In the genomic region with DNA sequence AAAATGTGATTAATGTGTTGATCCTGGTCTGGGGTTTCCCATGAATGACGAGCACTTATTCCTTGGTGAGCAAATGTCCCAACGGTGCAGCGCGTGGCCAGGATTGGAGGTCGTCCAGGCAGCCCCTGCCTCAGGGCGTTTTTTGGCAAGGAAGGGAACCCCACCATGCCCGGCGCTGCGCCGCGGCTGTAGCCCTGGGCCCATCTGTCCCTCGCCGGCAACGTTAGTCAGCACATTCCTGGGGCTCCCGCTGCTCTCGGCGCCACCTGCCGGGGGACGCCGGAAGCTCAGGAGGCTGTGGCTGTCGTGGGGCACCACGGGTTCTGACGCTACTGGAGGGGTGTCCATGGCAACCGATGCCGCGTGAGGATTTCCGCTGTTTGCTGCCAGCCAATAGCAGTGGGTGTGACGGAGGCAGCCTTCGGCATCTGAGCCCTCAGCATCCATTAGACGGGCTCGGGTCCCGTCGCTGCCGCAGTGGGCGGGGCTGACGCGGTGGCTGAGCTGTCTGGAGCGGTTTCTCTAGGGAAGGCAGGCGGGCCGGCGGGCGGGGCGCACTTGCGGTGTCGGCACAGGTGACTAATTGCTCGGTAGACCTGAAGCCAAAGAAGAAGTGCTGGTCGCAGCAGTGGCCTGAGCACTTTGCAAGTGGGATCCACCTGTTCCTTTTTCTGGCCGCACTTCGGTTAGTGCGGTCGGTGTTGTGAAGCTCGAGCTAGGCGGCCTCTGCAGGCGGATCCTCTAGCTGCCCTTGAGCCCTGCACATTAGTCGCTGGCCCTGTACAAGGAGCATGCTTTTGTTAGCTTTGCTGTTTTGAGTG, we compare ENCODE assay signal across 1 cellular context.
A peak's percentile ranks its signal among the peaks of the same experiment; 100 is the strongest.
TF ChIP-seq lines count a peak whose summit lies in the region.

No MANE protein-coding gene starts in this region.

TF ChIP-seq in WTC11, 78 proteins besides CTCF, POLR2A, EP300 and RAD21 (continued from another document):
- no peak for TF ChIP-seq ATF6 (CRISPR knock-in tag; IDR thresholded peaks at IDR 0.05)
- no peak for TF ChIP-seq NR1H2 (CRISPR knock-in tag; IDR thresholded peaks at IDR 0.05)
- no peak for TF ChIP-seq NR2C2 (CRISPR knock-in tag; IDR thresholded peaks at IDR 0.05)
- TF ChIP-seq AR (CRISPR knock-in tag; IDR thresholded peaks at IDR 0.05): no peak
- peak; percentile 21; the same call in 1 of the 2 replicates for TF ChIP-seq RELA (CRISPR knock-in tag; IDR thresholded peaks at IDR 0.05; ENCODE audit: borderline replicate concordance)
- TF ChIP-seq, protein P1, sequence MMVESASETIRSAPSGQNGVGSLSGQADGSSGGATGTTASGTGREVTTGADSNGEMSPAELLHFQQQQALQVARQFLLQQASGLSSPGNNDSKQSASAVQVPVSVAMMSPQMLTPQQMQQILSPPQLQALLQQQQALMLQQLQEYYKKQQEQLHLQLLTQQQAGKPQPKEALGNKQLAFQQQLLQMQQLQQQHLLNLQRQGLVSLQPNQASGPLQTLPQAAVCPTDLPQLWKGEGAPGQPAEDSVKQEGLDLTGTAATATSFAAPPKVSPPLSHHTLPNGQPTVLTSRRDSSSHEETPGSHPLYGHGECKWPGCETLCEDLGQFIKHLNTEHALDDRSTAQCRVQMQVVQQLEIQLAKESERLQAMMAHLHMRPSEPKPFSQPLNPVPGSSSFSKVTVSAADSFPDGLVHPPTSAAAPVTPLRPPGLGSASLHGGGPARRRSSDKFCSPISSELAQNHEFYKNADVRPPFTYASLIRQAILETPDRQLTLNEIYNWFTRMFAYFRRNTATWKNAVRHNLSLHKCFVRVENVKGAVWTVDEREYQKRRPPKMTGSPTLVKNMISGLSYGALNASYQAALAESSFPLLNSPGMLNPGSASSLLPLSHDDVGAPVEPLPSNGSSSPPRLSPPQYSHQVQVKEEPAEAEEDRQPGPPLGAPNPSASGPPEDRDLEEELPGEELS (CRISPR knock-in tag; IDR thresholded peaks at IDR 0.05): peak; percentile 89
- TF ChIP-seq, protein P2, sequence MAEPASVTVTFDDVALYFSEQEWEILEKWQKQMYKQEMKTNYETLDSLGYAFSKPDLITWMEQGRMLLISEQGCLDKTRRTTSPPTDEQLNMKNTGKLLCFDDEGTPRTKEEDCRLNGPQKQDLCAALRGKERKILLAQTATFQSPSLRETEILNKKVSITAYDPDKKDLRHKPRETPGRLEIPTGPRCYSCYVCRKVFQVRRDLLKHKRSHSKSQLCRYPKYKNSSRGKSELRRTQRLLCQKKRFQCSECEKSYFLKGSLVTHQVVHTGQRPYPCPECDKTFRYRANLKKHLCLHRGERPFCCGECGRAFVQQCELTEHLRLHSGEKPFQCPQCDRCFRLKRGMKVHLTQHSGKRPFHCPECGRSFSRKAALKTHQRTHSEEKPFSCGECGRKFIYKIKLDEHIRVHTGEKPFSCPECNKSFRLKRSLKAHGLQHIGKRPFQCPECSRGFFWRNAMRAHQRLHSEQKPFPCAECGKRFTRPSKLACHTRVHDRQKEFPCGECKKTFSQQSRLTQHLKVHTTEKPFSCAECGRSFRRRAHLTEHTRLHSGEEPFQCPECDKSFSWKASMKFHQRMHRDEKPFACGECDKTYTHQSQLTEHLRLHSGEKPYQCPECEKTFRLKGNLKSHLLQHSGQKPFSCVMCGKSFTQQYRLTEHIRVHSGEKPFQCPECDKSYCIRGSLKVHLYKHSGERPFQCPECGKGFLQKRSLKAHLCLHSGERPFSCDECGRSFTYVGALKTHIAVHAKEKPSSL (CRISPR knock-in tag; conservative IDR thresholded peaks at IDR 0.05): no peak
- no peak for TF ChIP-seq ZBTB43 (CRISPR knock-in tag; IDR thresholded peaks at IDR 0.05)
- TF ChIP-seq, protein P3, sequence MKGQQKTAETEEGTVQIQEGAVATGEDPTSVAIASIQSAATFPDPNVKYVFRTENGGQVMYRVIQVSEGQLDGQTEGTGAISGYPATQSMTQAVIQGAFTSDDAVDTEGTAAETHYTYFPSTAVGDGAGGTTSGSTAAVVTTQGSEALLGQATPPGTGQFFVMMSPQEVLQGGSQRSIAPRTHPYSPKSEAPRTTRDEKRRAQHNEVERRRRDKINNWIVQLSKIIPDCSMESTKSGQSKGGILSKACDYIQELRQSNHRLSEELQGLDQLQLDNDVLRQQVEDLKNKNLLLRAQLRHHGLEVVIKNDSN (CRISPR knock-in tag; IDR thresholded peaks at IDR 0.05): no peak
- TF ChIP-seq HMGXB4 (CRISPR knock-in tag; IDR thresholded peaks at IDR 0.05): peak; percentile 90
- TF ChIP-seq, protein P4, sequence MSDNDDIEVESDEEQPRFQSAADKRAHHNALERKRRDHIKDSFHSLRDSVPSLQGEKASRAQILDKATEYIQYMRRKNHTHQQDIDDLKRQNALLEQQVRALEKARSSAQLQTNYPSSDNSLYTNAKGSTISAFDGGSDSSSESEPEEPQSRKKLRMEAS (CRISPR knock-in tag; IDR thresholded peaks at IDR 0.05): peak; percentile 84
- no peak for TF ChIP-seq SOX15 (CRISPR knock-in tag; IDR thresholded peaks at IDR 0.05)
- TF ChIP-seq MLX (CRISPR knock-in tag; IDR thresholded peaks at IDR 0.05): no peak
- no peak for TF ChIP-seq ZNF396 (CRISPR knock-in tag; IDR thresholded peaks at IDR 0.05; ENCODE audit: borderline replicate concordance)
- TF ChIP-seq, protein P5, sequence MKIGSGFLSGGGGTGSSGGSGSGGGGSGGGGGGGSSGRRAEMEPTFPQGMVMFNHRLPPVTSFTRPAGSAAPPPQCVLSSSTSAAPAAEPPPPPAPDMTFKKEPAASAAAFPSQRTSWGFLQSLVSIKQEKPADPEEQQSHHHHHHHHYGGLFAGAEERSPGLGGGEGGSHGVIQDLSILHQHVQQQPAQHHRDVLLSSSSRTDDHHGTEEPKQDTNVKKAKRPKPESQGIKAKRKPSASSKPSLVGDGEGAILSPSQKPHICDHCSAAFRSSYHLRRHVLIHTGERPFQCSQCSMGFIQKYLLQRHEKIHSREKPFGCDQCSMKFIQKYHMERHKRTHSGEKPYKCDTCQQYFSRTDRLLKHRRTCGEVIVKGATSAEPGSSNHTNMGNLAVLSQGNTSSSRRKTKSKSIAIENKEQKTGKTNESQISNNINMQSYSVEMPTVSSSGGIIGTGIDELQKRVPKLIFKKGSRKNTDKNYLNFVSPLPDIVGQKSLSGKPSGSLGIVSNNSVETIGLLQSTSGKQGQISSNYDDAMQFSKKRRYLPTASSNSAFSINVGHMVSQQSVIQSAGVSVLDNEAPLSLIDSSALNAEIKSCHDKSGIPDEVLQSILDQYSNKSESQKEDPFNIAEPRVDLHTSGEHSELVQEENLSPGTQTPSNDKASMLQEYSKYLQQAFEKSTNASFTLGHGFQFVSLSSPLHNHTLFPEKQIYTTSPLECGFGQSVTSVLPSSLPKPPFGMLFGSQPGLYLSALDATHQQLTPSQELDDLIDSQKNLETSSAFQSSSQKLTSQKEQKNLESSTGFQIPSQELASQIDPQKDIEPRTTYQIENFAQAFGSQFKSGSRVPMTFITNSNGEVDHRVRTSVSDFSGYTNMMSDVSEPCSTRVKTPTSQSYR (CRISPR knock-in tag; IDR thresholded peaks at IDR 0.05): no peak
- peak; percentile 100 for TF ChIP-seq NFE2L1 (CRISPR knock-in tag; IDR thresholded peaks at IDR 0.05)
- no peak for TF ChIP-seq ESRRA (CRISPR knock-in tag; IDR thresholded peaks at IDR 0.05; ENCODE audit: borderline replicate concordance)
- no peak for TF ChIP-seq OVOL2 (CRISPR knock-in tag; IDR thresholded peaks at IDR 0.05; ENCODE audit: borderline replicate concordance)
- TF ChIP-seq, protein P6, sequence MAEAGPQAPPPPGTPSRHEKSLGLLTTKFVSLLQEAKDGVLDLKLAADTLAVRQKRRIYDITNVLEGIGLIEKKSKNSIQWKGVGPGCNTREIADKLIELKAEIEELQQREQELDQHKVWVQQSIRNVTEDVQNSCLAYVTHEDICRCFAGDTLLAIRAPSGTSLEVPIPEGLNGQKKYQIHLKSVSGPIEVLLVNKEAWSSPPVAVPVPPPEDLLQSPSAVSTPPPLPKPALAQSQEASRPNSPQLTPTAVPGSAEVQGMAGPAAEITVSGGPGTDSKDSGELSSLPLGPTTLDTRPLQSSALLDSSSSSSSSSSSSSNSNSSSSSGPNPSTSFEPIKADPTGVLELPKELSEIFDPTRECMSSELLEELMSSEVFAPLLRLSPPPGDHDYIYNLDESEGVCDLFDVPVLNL (CRISPR knock-in tag; IDR thresholded peaks at IDR 0.05; ENCODE audit: borderline replicate concordance, low read depth): no peak
- peak; percentile 60; the same call in 1 of the 2 replicates for TF ChIP-seq ZBTB21 (CRISPR knock-in tag; IDR thresholded peaks at IDR 0.05; ENCODE audit: borderline replicate concordance)
- no peak for TF ChIP-seq HMGA2 (CRISPR knock-in tag; IDR thresholded peaks at IDR 0.05)
- no peak for TF ChIP-seq NR3C1 (CRISPR knock-in tag; conservative IDR thresholded peaks at IDR 0.05; ENCODE audit: low read depth)
- TF ChIP-seq E2F5 (CRISPR knock-in tag; IDR thresholded peaks at IDR 0.05): 0 out of 2 replicates have a peak, but pooled peaks have one; percentile 39
- no peak for TF ChIP-seq JAZF1 (CRISPR knock-in tag; IDR thresholded peaks at IDR 0.05)
- TF ChIP-seq IRF2 (CRISPR knock-in tag; IDR thresholded peaks at IDR 0.05; ENCODE audit: borderline replicate concordance, low read depth): no peak
- no peak for TF ChIP-seq ZNF121 (CRISPR knock-in tag; IDR thresholded peaks at IDR 0.05)
- peak; percentile 85 for TF ChIP-seq FOXK1 (CRISPR knock-in tag; IDR thresholded peaks at IDR 0.05)
